28 cellular contexts compared by ENCODE assay signal in the genomic region with DNA sequence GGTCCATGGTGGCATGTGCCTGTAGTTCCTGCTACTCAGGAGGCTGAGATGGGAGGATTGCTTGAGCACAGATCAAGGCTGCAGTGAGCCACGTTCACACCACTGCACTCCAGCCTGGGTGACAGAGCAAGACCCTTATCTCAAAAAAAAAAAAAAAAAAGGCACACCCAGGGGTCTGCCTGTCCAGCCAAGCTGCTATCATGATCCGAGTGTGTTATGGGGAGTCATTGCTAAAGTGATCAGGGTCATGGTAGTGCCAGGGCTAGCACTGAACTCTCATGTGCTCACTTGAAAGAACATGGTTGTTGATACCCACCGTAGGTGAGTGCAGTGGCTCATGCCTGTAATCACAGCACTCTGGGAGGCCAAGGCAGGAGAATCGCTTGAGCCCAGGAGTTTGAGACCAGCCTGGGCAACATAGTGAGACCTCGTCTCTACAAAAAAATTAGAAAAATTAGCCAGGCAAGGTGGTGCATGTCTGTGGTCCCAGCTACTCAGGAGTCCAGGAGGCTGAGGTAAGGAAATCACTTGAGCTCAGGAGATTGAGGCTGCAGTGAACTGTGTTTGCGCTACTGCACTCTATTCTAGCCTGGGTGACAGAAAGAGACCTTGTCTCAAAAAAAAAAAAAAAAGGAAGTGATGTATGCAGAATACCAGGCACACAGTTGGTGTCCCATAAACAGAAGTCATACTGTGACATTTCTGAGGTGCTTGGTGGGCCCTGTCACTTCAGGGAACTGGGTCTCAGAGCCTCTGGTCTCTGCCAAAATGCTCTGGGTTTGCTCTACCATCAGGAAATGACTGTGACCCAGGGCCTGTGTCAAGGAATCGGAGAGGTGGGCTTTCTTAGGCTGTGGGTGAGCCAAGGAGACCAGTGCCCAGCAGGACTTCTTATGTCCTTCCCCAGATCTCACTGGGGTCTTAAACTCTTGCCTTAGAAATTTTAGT. TPM values are rescaled to one million over a fixed set of nuclear protein-coding genes. Genes with fewer than 3 reads are reported as not detected.
DNase-seq lines count a peak whose midpoint lies in the region; ATAC-seq and TF ChIP-seq lines count a peak whose summit lies in the region.
"Had no signal": no experiment of that assay in that cellular context is flagged by ENCODE, and none has a peak within 500 bp of the region (broad histone marks: within the 10 kb centered on the region; RNA-seq: fewer than 3 reads in every experiment).

No MANE protein-coding gene starts in this region.

- POLR2A ChIA-PET in OCI-LY7 (lab: Charles Lee): interaction anchor here (0.6 to 0.7 kb wide), 2 partner anchors 12 to 13 kb away, joined by 3 read pairs; no protein-coding TSS in a partner anchor

- H4K20me1 ChIP-seq in OCI-LY7 (ENCODE audit: insufficient read depth, low read length): no peaks in the 10 kb centered on the region

- no peak overlapping the region for H3K27ac ChIP-seq in OCI-LY7 (ENCODE audit: low read depth, low read length, poor library complexity, severe bottlenecking)
- H3K27ac ChIP-seq: SJCRH30, vagina had no signal

- no TSS peak for BruUV-seq in OCI-LY7 (replicated peaks; lab: Mats Ljungman, UMichigan)

- DNase-seq in activated CD4-positive, alpha-beta T cell treated with anti-CD3 and anti-CD28 coated beads, Interleukin-2, amount 10 ng/mL, durations not matched to agents 24 days and 14 days: no peak
- no peak for DNase-seq in activated CD4-positive, alpha-beta T cell treated with anti-CD3 and anti-CD28 coated beads for 4 hours
- DNase-seq in OCI-LY7 (ENCODE audit: low spot score) (no peak), germinal center (ENCODE audit: low spot score) (peak; percentile 23), T-helper 9 cell (no peak), occipital lobe (lab: John Stamatoyannopoulos, UW) (no peak)
- DNase-seq: activated effector memory CD4-positive, alpha-beta T cell treated with Interleukin-2 at 50 U/mL for 16 hours; C1 segment of cervical spinal cord; DMS153; erythroblast; HCEC 1CT; kidney glomerular epithelial cell; NCI-H1092; NCI-H524 treated with DMSO at 0.1 percent for 48 hours; PC-3; SJCRH30; stimulated activated CD4-positive, alpha-beta T cell treated with anti-CD3 and anti-CD28 coated beads, Interleukin-4, amount 100 ng/mL, for 4 hours had no signal

- no peak overlapping the region for H3K4me3 ChIP-seq in OCI-LY7 (ENCODE audit: low read depth, low read length, poor library complexity, severe bottlenecking)
- H3K4me3 ChIP-seq: SJCRH30, smooth muscle cell, vagina had no signal

- peak; percentile 81 for ATAC-seq in stimulated activated memory B cell treated with anti-CD40 and anti-IgM and Interleukin-4, amounts not matched to agents 10 μg/mL and 1 μg/mL and 100 μg/mL, for 72 hours
- ATAC-seq in HG02623 (IDR thresholded peaks at IDR 0.05; ENCODE audit: unreplicated experiment): no peak
- ATAC-seq: activated CD4-positive, CD25-positive, alpha-beta regulatory T cell treated with anti-CD3 and anti-CD28 coated beads, Interleukin-2, amount 50 U/mL, for 24 hours; PC-3 had no signal

- H3K27ac Mint-ChIP-seq in activated CD4-positive, alpha-beta T cell treated with anti-CD3 and anti-CD28 coated beads, Interleukin-2, amount 10 ng/mL, durations not matched to agents 24 days and 14 days: peak overlapping the region; percentile 69
- peak overlapping the region; percentile 84 for H3K27ac Mint-ChIP-seq in stimulated activated memory B cell treated with anti-CD40 and anti-IgM and Interleukin-4, amounts not matched to agents 10 μg/mL and 1 μg/mL and 100 μg/mL, for 72 hours

- no peaks in the 10 kb centered on the region for H3K36me3 ChIP-seq in OCI-LY7 (ENCODE audit: insufficient read depth, low read length)
- H3K36me3 ChIP-seq: SJCRH30, vagina had no signal

- H3K9me3 Mint-ChIP-seq in activated CD4-positive, alpha-beta T cell treated with anti-CD3 and anti-CD28 coated beads, Interleukin-2, amount 10 ng/mL, durations not matched to agents 24 days and 14 days: no peaks in the 10 kb centered on the region
- H3K9me3 Mint-ChIP-seq in stimulated activated memory B cell treated with anti-CD40 and anti-IgM and Interleukin-4, amounts not matched to agents 10 μg/mL and 1 μg/mL and 100 μg/mL, for 72 hours: no peaks in the 10 kb centered on the region

- peaks cover 15% of the 10 kb centered on the region for H3K27me3 Mint-ChIP-seq in activated CD4-positive, alpha-beta T cell treated with anti-CD3 and anti-CD28 coated beads, Interleukin-2, amount 10 ng/mL, durations not matched to agents 24 days and 14 days
- no peaks in the 10 kb centered on the region for H3K27me3 Mint-ChIP-seq in stimulated activated memory B cell treated with anti-CD40 and anti-IgM and Interleukin-4, amounts not matched to agents 10 μg/mL and 1 μg/mL and 100 μg/mL, for 72 hours

- peaks cover 5% of the 10 kb centered on the region for H3K4me1 Mint-ChIP-seq in activated CD4-positive, alpha-beta T cell treated with anti-CD3 and anti-CD28 coated beads, Interleukin-2, amount 10 ng/mL, durations not matched to agents 24 days and 14 days
- peaks cover 18% of the 10 kb centered on the region for H3K4me1 Mint-ChIP-seq in stimulated activated memory B cell treated with anti-CD40 and anti-IgM and Interleukin-4, amounts not matched to agents 10 μg/mL and 1 μg/mL and 100 μg/mL, for 72 hours

- peak overlapping the region; percentile 34; the same call in 1 of the 2 replicates for H2AFZ ChIP-seq in OCI-LY7 (ENCODE audit: low read length)

- H3K36me3 Mint-ChIP-seq in activated CD4-positive, alpha-beta T cell treated with anti-CD3 and anti-CD28 coated beads, Interleukin-2, amount 10 ng/mL, durations not matched to agents 24 days and 14 days (ENCODE audit: low read depth): no peaks in the 10 kb centered on the region
- no peaks in the 10 kb centered on the region for H3K36me3 Mint-ChIP-seq in stimulated activated memory B cell treated with anti-CD40 and anti-IgM and Interleukin-4, amounts not matched to agents 10 μg/mL and 1 μg/mL and 100 μg/mL, for 72 hours

- no peak overlapping the region for H3K4me3 Mint-ChIP-seq in activated CD4-positive, alpha-beta T cell treated with anti-CD3 and anti-CD28 coated beads, Interleukin-2, amount 10 ng/mL, durations not matched to agents 24 days and 14 days
- no peak overlapping the region for H3K4me3 Mint-ChIP-seq in stimulated activated memory B cell treated with anti-CD40 and anti-IgM and Interleukin-4, amounts not matched to agents 10 μg/mL and 1 μg/mL and 100 μg/mL, for 72 hours

- no peaks in the 10 kb centered on the region for H3K79me2 ChIP-seq in OCI-LY7 (ENCODE audit: insufficient read depth, low read depth, low read length)

- no peak for TF ChIP-seq CTCF in OCI-LY7 (conservative IDR thresholded peaks at IDR 0.05; ENCODE audit: low read length)

- no peaks in the 10 kb centered on the region for H3K9me2 ChIP-seq in OCI-LY7 (ENCODE audit: insufficient read depth, low read length)

- CTCF ChIA-PET in OCI-LY7 (lab: Charles Lee; ENCODE audit: unreplicated experiment): no interaction called here

- no peaks in the 10 kb centered on the region for H3K9me3 ChIP-seq in OCI-LY7 (ENCODE audit: low read length)
- H3K9me3 ChIP-seq: SJCRH30, vagina had no signal

- intact Hi-C loops in activated CD4-positive, alpha-beta T cell treated with anti-CD3 and anti-CD28 coated beads, Interleukin-2, amount 10 ng/mL, durations not matched to agents 24 days and 14 days (cut with micrococcal nuclease): no loop called here
- intact Hi-C loops in OCI-LY7 (cut with micrococcal nuclease; ENCODE audit: unreplicated experiment): no loop called here

- peak overlapping the region; percentile 7; the same call in 1 of the 2 replicates for H3K4me2 ChIP-seq in OCI-LY7 (ENCODE audit: low read length)
- H3K4me2 ChIP-seq: smooth muscle cell had no signal

- H3K4me1 ChIP-seq in OCI-LY7 (ENCODE audit: insufficient read depth, low read length, poor library complexity, severe bottlenecking): peaks cover 12% of the 10 kb centered on the region
- H3K4me1 ChIP-seq: vagina had no signal

RNA-seq across cellular contexts. Expression of gene PRM1, which starts 2.2 kb away (rescaled TPM):
- total RNA-seq in activated CD4-positive, alpha-beta T cell treated with anti-CD3 and anti-CD28 coated beads, Interleukin-2, amount 10 ng/mL, durations not matched to agents 24 days and 14 days: not detected in 2 replicates
- total RNA-seq in OCI-LY7 (2014; rRNA removed; shearing (Covaris generic)): not detected in 2 replicates
- not detected in 2 replicates for total RNA-seq in OCI-LY7 (2022)
- not detected for total RNA-seq in occipital lobe
- total RNA-seq: A673; bronchial epithelial cell; dermis microvascular lymphatic vessel endothelial cell; frontal cortex; PC-3; SJCRH30; smooth muscle cell; subcutaneous adipose tissue; T-helper 2 cell treated with Interferon-gamma antibody and Interleukin-4, amounts not matched to agents 100 ng/mL and 5 ng/mL, for 36 hours; vagina had no signal

RNA-seq across cellular contexts. Expression of gene PRM2, which starts 2.7 kb away (rescaled TPM):
- not detected in 2 replicates for total RNA-seq in activated CD4-positive, alpha-beta T cell treated with anti-CD3 and anti-CD28 coated beads, Interleukin-2, amount 10 ng/mL, durations not matched to agents 24 days and 14 days
- not detected in 2 replicates for total RNA-seq in OCI-LY7 (2014; rRNA removed; shearing (Covaris generic))
- total RNA-seq in OCI-LY7 (2022) (not detected in 2 replicates), occipital lobe (not detected)
- total RNA-seq: A673; bronchial epithelial cell; dermis microvascular lymphatic vessel endothelial cell; frontal cortex; PC-3; SJCRH30; smooth muscle cell; subcutaneous adipose tissue; T-helper 2 cell treated with Interferon-gamma antibody and Interleukin-4, amounts not matched to agents 100 ng/mL and 5 ng/mL, for 36 hours; vagina had no signal

RNA-seq across cellular contexts. Expression of gene PRM3, which starts 5.5 kb away (rescaled TPM):
- total RNA-seq in activated CD4-positive, alpha-beta T cell treated with anti-CD3 and anti-CD28 coated beads, Interleukin-2, amount 10 ng/mL, durations not matched to agents 24 days and 14 days: not detected in 2 replicates
- total RNA-seq in OCI-LY7 (2014; rRNA removed; shearing (Covaris generic)): not detected in 2 replicates
- total RNA-seq in OCI-LY7 (2022) (not detected in 2 replicates), occipital lobe (not detected)
- total RNA-seq: A673; bronchial epithelial cell; dermis microvascular lymphatic vessel endothelial cell; frontal cortex; PC-3; SJCRH30; smooth muscle cell; subcutaneous adipose tissue; T-helper 2 cell treated with Interferon-gamma antibody and Interleukin-4, amounts not matched to agents 100 ng/mL and 5 ng/mL, for 36 hours; vagina had no signal

RNA-seq across cellular contexts. Expression of gene TNP2, which starts 9.8 kb away (rescaled TPM):
- not detected in 2 replicates for total RNA-seq in activated CD4-positive, alpha-beta T cell treated with anti-CD3 and anti-CD28 coated beads, Interleukin-2, amount 10 ng/mL, durations not matched to agents 24 days and 14 days
- total RNA-seq in OCI-LY7 (2014; rRNA removed; shearing (Covaris generic)): not detected in 2 replicates
- total RNA-seq in OCI-LY7 (2022) (not detected in 2 replicates), occipital lobe (not detected)
- total RNA-seq: A673; bronchial epithelial cell; dermis microvascular lymphatic vessel endothelial cell; frontal cortex; PC-3; SJCRH30; smooth muscle cell; subcutaneous adipose tissue; T-helper 2 cell treated with Interferon-gamma antibody and Interleukin-4, amounts not matched to agents 100 ng/mL and 5 ng/mL, for 36 hours; vagina had no signal

RNA-seq across cellular contexts. Expression of gene SOCS1, which starts 23.0 kb away (rescaled TPM):
- 152 and 153 TPM in 2 replicates for total RNA-seq in activated CD4-positive, alpha-beta T cell treated with anti-CD3 and anti-CD28 coated beads, Interleukin-2, amount 10 ng/mL, durations not matched to agents 24 days and 14 days
- 45.8 and 47.1 TPM in 2 replicates for total RNA-seq in OCI-LY7 (2014; rRNA removed; shearing (Covaris generic))
- 23.4 and 28.7 TPM in 2 replicates for total RNA-seq in OCI-LY7 (2022)
- not detected for total RNA-seq in occipital lobe
